16 cellular contexts compared by ENCODE assay signal in the genomic region with DNA sequence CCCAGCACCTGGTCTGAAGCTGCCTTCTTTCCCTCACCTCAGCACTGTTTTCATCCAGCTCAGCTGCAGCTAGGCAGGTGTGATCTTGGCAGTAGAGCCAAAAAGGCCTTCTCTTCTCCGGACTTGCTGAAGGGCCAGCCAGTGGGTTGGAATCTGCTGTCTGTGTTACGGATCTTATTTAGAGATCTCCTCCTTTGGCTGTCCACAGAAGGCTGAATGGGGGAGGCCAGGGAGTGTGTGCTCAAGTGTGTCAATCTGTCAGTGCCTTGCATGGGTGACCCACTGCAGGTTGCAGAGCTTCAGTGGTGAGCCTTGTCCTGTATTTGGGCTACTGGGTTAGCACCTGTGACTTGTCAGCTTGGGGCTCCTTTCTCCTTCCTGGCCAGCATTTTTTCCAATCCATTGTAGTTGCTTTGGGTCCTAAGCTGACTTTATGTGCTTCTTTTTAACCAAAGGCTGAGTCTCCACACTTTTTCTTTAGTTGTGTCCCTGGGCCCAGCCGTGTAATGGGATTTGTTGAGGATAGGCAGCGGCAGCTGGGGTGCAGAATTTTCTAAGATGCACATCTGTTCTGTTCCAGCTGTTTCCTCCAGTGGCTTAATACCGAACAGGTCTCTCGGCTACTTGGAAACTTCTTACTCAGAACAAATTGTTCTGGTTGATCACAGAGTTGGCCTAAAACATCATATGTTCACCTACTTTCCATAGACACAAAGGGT.
"Had no signal": no experiment of that assay in that cellular context is flagged by ENCODE, and none has a peak within 500 bp of the region (broad histone marks: within the 10 kb centered on the region; RNA-seq: fewer than 3 reads in every experiment).

No MANE protein-coding gene starts in this region.

- H3K4me3 ChIP-seq: breast epithelium, ovary, transverse colon had no signal

- H3K4me1 ChIP-seq: breast epithelium, transverse colon had no signal

- H3K36me3 ChIP-seq: breast epithelium, ovary, transverse colon had no signal

- H3K27me3 ChIP-seq: breast epithelium, ovary, transverse colon had no signal

- DNase-seq: activated CD4-positive, CD25-positive, alpha-beta regulatory T cell treated with anti-CD3 and anti-CD28 coated beads, Interleukin-2, amount 50 U/mL, for 72 hours; activated naive CD4-positive, alpha-beta T cell; activated T-cell treated with anti-CD3 and anti-CD28 coated beads for 4 hours; aorta; cerebellar nuclear complex; effector memory CD4-positive, alpha-beta T cell; foreskin fibroblast; hippocampal formation; kidney; ovary; stimulated activated CD4-positive, alpha-beta T cell treated with anti-CD3 and anti-CD28 coated beads, Interleukin-4, amount 100 ng/mL, for 1 hour; stimulated activated naive CD4-positive, alpha-beta T cell; substantia nigra; T-helper 9 cell; transverse colon had no signal

- H3K27ac ChIP-seq: breast epithelium, ovary, transverse colon had no signal

- H3K9me3 ChIP-seq: breast epithelium, ovary, transverse colon had no signal
